Comparison of ENCODE assay signal across 19 cellular contexts in the genomic region with DNA sequence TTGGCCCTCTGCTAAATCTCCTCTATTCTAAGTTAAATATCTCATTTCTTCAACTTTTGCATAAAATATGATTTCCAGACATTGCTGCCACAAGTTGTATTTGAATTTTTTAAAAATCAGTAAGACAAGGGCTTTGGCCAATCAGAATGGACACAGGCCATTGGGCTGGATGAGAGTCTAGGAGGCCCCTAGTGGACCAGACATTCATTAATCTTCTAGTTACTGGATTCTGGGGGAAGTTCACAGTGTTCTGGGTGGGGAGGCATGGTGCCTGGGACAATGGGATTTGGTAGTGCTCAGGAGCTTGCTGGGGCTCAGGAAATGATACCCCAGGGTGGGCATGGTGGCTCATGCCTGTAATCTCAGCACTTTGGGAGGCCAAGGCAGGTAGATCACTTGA. TPM values are rescaled to one million over a fixed set of nuclear protein-coding genes. Genes with fewer than 3 reads are reported as not detected.
DNase-seq lines count a peak whose midpoint lies in the region; ATAC-seq and TF ChIP-seq lines count a peak whose summit lies in the region.
"Had no signal": no experiment of that assay in that cellular context is flagged by ENCODE, and none has a peak within 500 bp of the region (broad histone marks: within the 10 kb centered on the region; RNA-seq: fewer than 3 reads in every experiment).

No MANE protein-coding gene starts in this region.

- H3K79me2 ChIP-seq in PC-3 (ENCODE audit: low read length), result no peaks in the 10 kb centered on the region

- H3K9me3 ChIP-seq in right atrium auricular region (no peaks in the 10 kb centered on the region), left ventricle myocardium inferior (replicated peaks) (no peaks in the 10 kb centered on the region), PC-3 (ENCODE audit: low read length) (no peaks in the 10 kb centered on the region)
- no peaks in the 10 kb centered on the region for H3K9me3 ChIP-seq in CD4-positive, alpha-beta memory T cell (ENCODE audit: control insufficient read depth in 1 of 2, low read length in 2 of 2)
- H3K9me3 ChIP-seq: BLaER1 treated with 17β-estradiol and CSF1 and Interleukin-3, amounts not matched to agents 10 nM and 100 nM; HAP-1 had no signal

- DNase-seq in right atrium auricular region (ENCODE audit: low spot score) (no peak), left ventricle myocardium inferior (no peak), PC-3 (no peak), substantia nigra (lab: John Stamatoyannopoulos, UW) (no peak), NCI-H2107 (lab: John Stamatoyannopoulos, UW) (no peak)
- no peak for DNase-seq in CD4-positive, alpha-beta memory T cell
- DNase-seq: CD8-positive, alpha-beta memory T cell; COR-L47; DMS 273 treated with DMSO at 0.1 percent for 48 hours; DMS53; DND-41; EL had no signal

- POLR2A ChIA-PET in PC-3 (lab: Charles Lee; ENCODE audit: unreplicated experiment), result no interaction called here
- POLR2A ChIA-PET in CD4-positive, alpha-beta memory T cell (lab: Charles Lee; ENCODE audit: partially characterized antibody), result interaction anchor here (0.8 to 3.5 kb wide), 3 partner anchors 11 to 36 kb away, joined by 3 to 22 read pairs (median 6); no protein-coding TSS in a partner anchor

- H3K4me3 ChIP-seq in right atrium auricular region (no peak overlapping the region), left ventricle myocardium inferior (no peak overlapping the region), PC-3 (ENCODE audit: low read length) (no peak overlapping the region)
- no peak overlapping the region for H3K4me3 ChIP-seq in CD4-positive, alpha-beta memory T cell (ENCODE audit: low read length in 2 of 2)
- H3K4me3 ChIP-seq: BLaER1 treated with 17β-estradiol and CSF1 and Interleukin-3, amounts not matched to agents 10 nM and 100 nM; GM12878; GM23248; HAP-1 had no signal

- peaks cover 0 to 11% of the 10 kb centered on the region in 2 donors for H3K4me1 ChIP-seq in right atrium auricular region
- no peaks in the 10 kb centered on the region for H3K4me1 ChIP-seq in left ventricle myocardium inferior
- H3K4me1 ChIP-seq in PC-3 (ENCODE audit: insufficient read depth, low read length), result no peaks in the 10 kb centered on the region
- peaks cover 34% of the 10 kb centered on the region for H3K4me1 ChIP-seq in CD4-positive, alpha-beta memory T cell (ENCODE audit: insufficient read depth, low read length)

- no TSS peak for BruUV-seq in PC-3 (replicated peaks; lab: Mats Ljungman, UMichigan)

- H2AFZ ChIP-seq in PC-3 (ENCODE audit: low read length), result no peak overlapping the region
- H2AFZ ChIP-seq: GM23248 had no signal

- peaks cover 25 to 52% of the 10 kb centered on the region in 2 donors for H3K36me3 Mint-ChIP-seq in CD4-positive, alpha-beta memory T cell

- TF ChIP-seq CTCF in right atrium auricular region (IDR thresholded peaks at IDR 0.05), result no peak
- no peak for TF ChIP-seq CTCF in left ventricle myocardium inferior (IDR thresholded peaks at IDR 0.05; ENCODE audit: borderline replicate concordance)
- 0 out of 2 replicates have a peak, but pooled peaks have one; percentile 10 for TF ChIP-seq CTCF in PC-3 (conservative IDR thresholded peaks at IDR 0.05; ENCODE audit: low read depth, low read length)

- no peaks in the 10 kb centered on the region for H3K9me2 ChIP-seq in PC-3 (replicated peaks; ENCODE audit: low read length)

- H3K27ac Mint-ChIP-seq in CD4-positive, alpha-beta memory T cell, result peak overlapping the region in 2 of 7 donors; percentile 23 to 50
- H3K27ac Mint-ChIP-seq: B cell had no signal

- H3K36me3 ChIP-seq in right atrium auricular region (no peaks in the 10 kb centered on the region), left ventricle myocardium inferior (no peaks in the 10 kb centered on the region), PC-3 (ENCODE audit: low read depth, low read length) (no peaks in the 10 kb centered on the region)
- peaks cover 6% of the 10 kb centered on the region for H3K36me3 ChIP-seq in CD4-positive, alpha-beta memory T cell (ENCODE audit: insufficient read depth, low read length)
- H3K36me3 ChIP-seq: BLaER1 treated with 17β-estradiol and CSF1 and Interleukin-3, amounts not matched to agents 10 nM and 100 nM; HAP-1 had no signal

- intact Hi-C loops in left ventricle myocardium inferior (cut with micrococcal nuclease) (no loop called here), PC-3 (cut with micrococcal nuclease) (no loop called here)
- intact Hi-C loops in CD4-positive, alpha-beta memory T cell (cut with micrococcal nuclease), result no loop called here

- H3K27me3 Mint-ChIP-seq in CD4-positive, alpha-beta memory T cell, result no peaks in the 10 kb centered on the region
- H3K27me3 Mint-ChIP-seq: B cell; CD8-positive, alpha-beta memory T cell had no signal

- H3K4me2 ChIP-seq in PC-3 (ENCODE audit: low read length), result no peak overlapping the region
- H3K4me2 ChIP-seq: BLaER1 treated with 17β-estradiol and CSF1 and Interleukin-3, amounts not matched to agents 10 nM and 100 nM had no signal

- H3K27me3 ChIP-seq in right atrium auricular region (no peaks in the 10 kb centered on the region), left ventricle myocardium inferior (ENCODE audit: low read depth) (no peaks in the 10 kb centered on the region), PC-3 (ENCODE audit: low read length) (no peaks in the 10 kb centered on the region)
- H3K27me3 ChIP-seq in CD4-positive, alpha-beta memory T cell (ENCODE audit: insufficient read depth, low read length), result no peaks in the 10 kb centered on the region
- H3K27me3 ChIP-seq: BLaER1 treated with 17β-estradiol and CSF1 and Interleukin-3, amounts not matched to agents 10 nM and 100 nM had no signal

- H3K9me3 Mint-ChIP-seq in CD4-positive, alpha-beta memory T cell, result no peaks in the 10 kb centered on the region
- H3K9me3 Mint-ChIP-seq: CD8-positive, alpha-beta memory T cell had no signal

- CTCF ChIA-PET in PC-3 (lab: Charles Lee), result no interaction called here
- CTCF ChIA-PET in CD4-positive, alpha-beta memory T cell (lab: Charles Lee; ENCODE audit: partially characterized antibody), result interaction anchor here (1.2 kb wide), 1 partner anchor 10 kb away, joined by 5 read pairs; no protein-coding TSS in a partner anchor

- H3K4me3 Mint-ChIP-seq in CD4-positive, alpha-beta memory T cell, result no peak overlapping the region
- H3K4me3 Mint-ChIP-seq: B cell; CD8-positive, alpha-beta memory T cell had no signal

- no peaks in the 10 kb centered on the region for H4K20me1 ChIP-seq in PC-3 (ENCODE audit: low read length)
- H4K20me1 ChIP-seq: BLaER1 treated with 17β-estradiol and CSF1 and Interleukin-3, amounts not matched to agents 10 nM and 100 nM had no signal

- H3K4me1 Mint-ChIP-seq in CD4-positive, alpha-beta memory T cell, result peaks cover 20 to 69% (median 44%) of the 10 kb centered on the region in 4 donors

- H3K27ac ChIP-seq in right atrium auricular region (peak overlapping the region; percentile 9 to 41), left ventricle myocardium inferior (replicated peaks) (no peak overlapping the region), PC-3 (ENCODE audit: low read length) (no peak overlapping the region), substantia nigra (ENCODE audit: low read depth, low read length, poor library complexity, severe bottlenecking) (peak overlapping the region; percentile 2)
- no peak overlapping the region for H3K27ac ChIP-seq in CD4-positive, alpha-beta memory T cell (ENCODE audit: low read depth, low read length)
- H3K27ac ChIP-seq: BLaER1 treated with 17β-estradiol and CSF1 and Interleukin-3, amounts not matched to agents 10 nM and 100 nM; GM23248; HL-60 had no signal

- H3F3A ChIP-seq in PC-3 (ENCODE audit: low read length, unreplicated experiment), result no peaks in the 10 kb centered on the region

- ATAC-seq in PC-3 (no peak), GM18873 (IDR thresholded peaks at IDR 0.05; ENCODE audit: low FRiP score, unreplicated experiment) (no peak)
- ATAC-seq: GM12878 had no signal

- no peak overlapping the region for H3K9ac ChIP-seq in PC-3 (ENCODE audit: low read length)
- H3K9ac ChIP-seq: BLaER1 treated with 17β-estradiol and CSF1 and Interleukin-3, amounts not matched to agents 10 nM and 100 nM; GM23248 had no signal

RNA-seq across cellular contexts. Expression of gene SORL1, which starts 12.4 kb away (rescaled TPM):
- 1 to 10 TPM; 6.4 to 7.5 TPM for total RNA-seq in right atrium auricular region
- total RNA-seq in left ventricle myocardium inferior, result 7.1 TPM
- total RNA-seq in PC-3 (2014; rRNA removed), result 53.7 and 74.5 TPM in 2 replicates
- 100 to 1,000 TPM; 610 to 660 TPM for total RNA-seq in CD4-positive, alpha-beta memory T cell
- polyA plus RNA-seq in CD4-positive, alpha-beta memory T cell, result 100 to 1,000 TPM; 159 to 283 TPM

Comparison
In these comparisons a context has a peak if more than half of its experiments do, and no peak if none do; other contexts are left out.
1. H3K27ac ChIP-seq: peak in right atrium auricular region (2 of 2) and substantia nigra (single experiment); none in left ventricle myocardium inferior (single experiment), PC-3 (single experiment) and CD4-positive, alpha-beta memory T cell (single experiment).